Comparison of ENCODE assay signal across 13 cellular contexts in genomic region chr18:985301-985700, GRCh38.
DNase-seq lines count a peak whose midpoint lies in the region; ATAC-seq lines count a peak whose summit lies in the region.
"Had no signal": no experiment of that assay in that cellular context is flagged by ENCODE, and none has a peak within 500 bp of the region (broad histone marks: within the 10 kb centered on the region; RNA-seq: fewer than 3 reads in every experiment).

No MANE protein-coding gene starts in this region.

- intact Hi-C loops in activated naive CD4-positive, alpha-beta T cell treated with anti-CD3 and anti-CD28 coated beads for 36 hours (cut with micrococcal nuclease): no loop called here

- ATAC-seq in GM21786 (IDR thresholded peaks at IDR 0.05; ENCODE audit: unreplicated experiment): no peak
- no peak for ATAC-seq in HG02840 (IDR thresholded peaks at IDR 0.05; ENCODE audit: low FRiP score, unreplicated experiment)
- ATAC-seq: activated T-cell treated with anti-CD3 and anti-CD28 coated beads, Interleukin-2, amount 50 U/mL, for 72 hours; stimulated activated naive CD8-positive, alpha-beta T cell treated with anti-CD3 and anti-CD28 coated beads, Interleukin-15, Interleukin-2, amounts not matched to agents 100 U/mL and 50 U/mL, for 24 hours had no signal

- H3K27me3 Mint-ChIP-seq in activated naive CD4-positive, alpha-beta T cell treated with anti-CD3 and anti-CD28 coated beads for 36 hours (ENCODE audit: low read depth): no peaks in the 10 kb centered on the region
- H3K27me3 Mint-ChIP-seq: dendritic cell treated with granulocyte-macrophage colony-stimulating factor and Interleukin-4, amounts not matched to agents 40 ng/mL and 50 ng/mL, for 4 days had no signal

- H3K4me3 Mint-ChIP-seq in activated naive CD4-positive, alpha-beta T cell treated with anti-CD3 and anti-CD28 coated beads for 36 hours: no peak overlapping the region
- H3K4me3 Mint-ChIP-seq: activated T-cell treated with anti-CD3 and anti-CD28 coated beads, Interleukin-2, amount 50 U/mL, for 72 hours; dendritic cell treated with granulocyte-macrophage colony-stimulating factor and Interleukin-4, amounts not matched to agents 40 ng/mL and 50 ng/mL, for 4 days had no signal

- no peaks in the 10 kb centered on the region for H3K4me1 Mint-ChIP-seq in activated naive CD4-positive, alpha-beta T cell treated with anti-CD3 and anti-CD28 coated beads for 36 hours (ENCODE audit: low read depth)

- no peaks in the 10 kb centered on the region for H3K36me3 Mint-ChIP-seq in activated naive CD4-positive, alpha-beta T cell treated with anti-CD3 and anti-CD28 coated beads for 36 hours (ENCODE audit: low read depth)

- H3K27ac Mint-ChIP-seq in activated naive CD4-positive, alpha-beta T cell treated with anti-CD3 and anti-CD28 coated beads for 36 hours: no peak overlapping the region
- H3K27ac Mint-ChIP-seq: activated T-cell treated with anti-CD3 and anti-CD28 coated beads, Interleukin-2, amount 50 U/mL, for 72 hours; dendritic cell treated with granulocyte-macrophage colony-stimulating factor and Interleukin-4, amounts not matched to agents 40 ng/mL and 50 ng/mL, for 4 days had no signal

- DNase-seq in Daoy (ENCODE audit: low read depth): peak; percentile 9
- DNase-seq in NCI-H1436 treated with DMSO at 0.1 percent for 48 hours (lab: John Stamatoyannopoulos, UW): peak; percentile 87
- peak; percentile 34 for DNase-seq in SK-MEL-5 (ENCODE audit: low read depth, low spot score)
- DNase-seq in left kidney (ENCODE audit: low read depth, low spot score): peak; percentile 33
- no peak for DNase-seq in stimulated activated CD4-positive, alpha-beta T cell treated with anti-CD3 and anti-CD28 coated beads, Interleukin-12 subunit alpha, Interleukin-12 subunit beta, amount 100 ng/mL, for 4 hours
- no peak for DNase-seq in activated naive CD4-positive, alpha-beta T cell treated with anti-CD3 and anti-CD28 coated beads for 36 hours
- DNase-seq: activated T-cell treated with anti-CD3 and anti-CD28 coated beads, Interleukin-2, amount 50 U/mL, for 72 hours; IMR-90; mammary epithelial cell; stimulated activated naive CD8-positive, alpha-beta T cell treated with anti-CD3 and anti-CD28 coated beads, Interleukin-15, Interleukin-2, amounts not matched to agents 100 U/mL and 50 U/mL, for 24 hours had no signal

- in situ Hi-C loops in SK-MEL-5 (cut with HindIII; ENCODE audit: low pct_unique_long_range_greater_than_20kb, low sequenced_read_pairs): no loop called here

- CTCF ChIA-PET in activated naive CD4-positive, alpha-beta T cell treated with anti-CD3 and anti-CD28 coated beads for 36 hours (lab: Charles Lee): no interaction called here

- H3K9me3 Mint-ChIP-seq in activated naive CD4-positive, alpha-beta T cell treated with anti-CD3 and anti-CD28 coated beads for 36 hours: no peaks in the 10 kb centered on the region
- H3K9me3 Mint-ChIP-seq: activated T-cell treated with anti-CD3 and anti-CD28 coated beads, Interleukin-2, amount 50 U/mL, for 72 hours; dendritic cell treated with granulocyte-macrophage colony-stimulating factor and Interleukin-4, amounts not matched to agents 40 ng/mL and 50 ng/mL, for 4 days had no signal

Comparison
In these comparisons a context has a peak if more than half of its experiments do, and no peak if none do; other contexts are left out.
1. DNase-seq: peak in Daoy (single experiment), NCI-H1436 treated with DMSO at 0.1 percent for 48 hours (single experiment), SK-MEL-5 (single experiment) and left kidney (single experiment); none in stimulated activated CD4-positive, alpha-beta T cell treated with anti-CD3 and anti-CD28 coated beads, Interleukin-12 subunit alpha, Interleukin-12 subunit beta, amount 100 ng/mL, for 4 hours (single experiment) and activated naive CD4-positive, alpha-beta T cell treated with anti-CD3 and anti-CD28 coated beads for 36 hours (single experiment).